ENCODE assay signal across 16 cellular contexts in the genomic region with DNA sequence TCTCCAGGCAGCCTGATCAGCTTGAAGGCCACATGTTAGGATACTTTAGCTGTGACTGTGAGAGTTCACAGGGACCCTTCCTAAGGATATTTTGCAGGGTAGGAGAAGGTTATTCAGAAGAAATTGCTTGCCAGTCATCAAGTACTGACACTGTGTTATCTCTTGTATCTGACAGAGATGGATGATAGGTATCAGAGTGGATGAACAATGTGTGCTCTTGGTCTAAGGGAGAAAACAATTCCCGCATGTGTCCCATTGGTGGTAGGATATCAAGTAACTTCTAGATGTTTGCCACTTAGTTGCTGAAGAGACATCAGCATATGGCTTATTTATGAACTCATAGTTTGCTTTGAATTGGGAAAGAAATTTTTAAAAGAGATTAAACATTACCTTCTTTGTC.
DNase-seq lines count a peak whose midpoint lies in the region; ATAC-seq, FAIRE-seq and TF ChIP-seq lines count a peak whose summit lies in the region.
"Had no signal": no experiment of that assay in that cellular context is flagged by ENCODE, and none has a peak within 500 bp of the region (broad histone marks: within the 10 kb centered on the region; RNA-seq: fewer than 3 reads in every experiment).

No MANE protein-coding gene starts in this region.

- H2BK5ac ChIP-seq in mesenchymal stem cell (ENCODE audit: low read depth, low read length, poor library complexity, severe bottlenecking), result no peak overlapping the region

- no peak for ATAC-seq in HG02678 (IDR thresholded peaks at IDR 0.05; ENCODE audit: unreplicated experiment)
- ATAC-seq: CD8-positive, alpha-beta T cell; HCT116; PC-3 had no signal

- H3K4me1 ChIP-seq in ascending aorta (peaks cover 7 to 29% of the 10 kb centered on the region in 2 donors), mesenchymal stem cell (ENCODE audit: control insufficient read depth, insufficient read depth, low read depth, low read length) (peaks cover 24% of the 10 kb centered on the region)
- H3K4me1 ChIP-seq: BE2C had no signal

- DNase-seq in HTR-8/SVneo (ENCODE audit: insufficient read length, low spot score) (no peak), ascending aorta (ENCODE audit: low spot score in 2 of 2) (no peak), mesenchymal stem cell (no peak), activated gamma-delta T cell (lab: John Stamatoyannopoulos, UW) (no peak), GM19238 (ENCODE audit: insufficient read length, low spot score) (no peak)
- DNase-seq: BE2C; CD8-positive, alpha-beta T cell; DMS 273 treated with DMSO at 0.1 percent for 48 hours; NCI-H1048; NCI-H2107; NCI-H446 had no signal

- H3K9me3 ChIP-seq in ascending aorta (no peaks in the 10 kb centered on the region), mesenchymal stem cell (ENCODE audit: control insufficient read depth, low read length) (no peaks in the 10 kb centered on the region)
- H3K9me3 ChIP-seq: BE2C had no signal

- H3K4me3 ChIP-seq in ascending aorta, result peak overlapping the region in 1 of 2 donors; percentile 25
- no peak overlapping the region for H3K4me3 ChIP-seq in mesenchymal stem cell (ENCODE audit: insufficient read depth in 1 of 2, low read depth in 1 of 2, low read length in 2 of 2)
- H3K4me3 ChIP-seq: SK-N-MC had no signal

- intact Hi-C loops in ascending aorta (cut with DNase I), result loop anchor here (10.0 kb wide), 1 partner anchor 234 kb away; no protein-coding TSS in a partner anchor

- no peak overlapping the region for H2BK12ac ChIP-seq in mesenchymal stem cell (ENCODE audit: low read length in 2 of 2)

- no peak for TF ChIP-seq CTCF in ascending aorta (IDR thresholded peaks at IDR 0.05)

- no peak overlapping the region for H3K4ac ChIP-seq in mesenchymal stem cell (ENCODE audit: low read depth in 1 of 2, low read length in 2 of 2)

- WGBS in mesenchymal stem cell, result 94% methylated on average over 1 of the region's 1 CpG

- peaks cover 37% of the 10 kb centered on the region for H3K79me1 ChIP-seq in mesenchymal stem cell (replicated peaks; ENCODE audit: low read length, poor library complexity, severe bottlenecking)

- H3K27ac ChIP-seq in ascending aorta (peak overlapping the region; percentile 68 to 74), mesenchymal stem cell (ENCODE audit: low read length, poor library complexity, severe bottlenecking) (no peak overlapping the region), temporal lobe (ENCODE audit: low read depth, low read length) (peak overlapping the region; percentile 41)
- H3K27ac ChIP-seq: SK-N-MC had no signal

- peak overlapping the region; percentile 79 for H4K8ac ChIP-seq in mesenchymal stem cell (ENCODE audit: low read length)

- no peak overlapping the region for H3K4me2 ChIP-seq in mesenchymal stem cell (ENCODE audit: low read length, poor library complexity, severe bottlenecking)

- H3K14ac ChIP-seq in mesenchymal stem cell (ENCODE audit: low read length in 2 of 2), result no peak overlapping the region

- H3K27me3 ChIP-seq in ascending aorta (no peaks in the 10 kb centered on the region), mesenchymal stem cell (ENCODE audit: control insufficient read depth in 1 of 2, insufficient read depth in 1 of 2, low read length in 2 of 2) (no peaks in the 10 kb centered on the region)
- H3K27me3 ChIP-seq: BE2C had no signal

- H3K18ac ChIP-seq in mesenchymal stem cell (ENCODE audit: low read depth in 1 of 2, low read length in 2 of 2), result no peak overlapping the region

- H3K9ac ChIP-seq in mesenchymal stem cell (ENCODE audit: low read length), result no peak overlapping the region

- H2AFZ ChIP-seq in mesenchymal stem cell (ENCODE audit: low read depth, low read length), result no peak overlapping the region

- H2AK5ac ChIP-seq in mesenchymal stem cell (ENCODE audit: low read length, severe bottlenecking), result no peak overlapping the region

- no peak overlapping the region for H2BK15ac ChIP-seq in mesenchymal stem cell (ENCODE audit: low read depth, poor library complexity, severe bottlenecking)

- peak; percentile 33 for FAIRE-seq in HTR-8/SVneo (lab: Jason Lieb, UNC)

- H4K91ac ChIP-seq in mesenchymal stem cell (ENCODE audit: low read length), result no peak overlapping the region

- no peak overlapping the region for H2BK120ac ChIP-seq in mesenchymal stem cell (ENCODE audit: low read depth, low read length)

- peaks cover 9 to 22% of the 10 kb centered on the region in 2 donors for H3K36me3 ChIP-seq in ascending aorta
- H3K36me3 ChIP-seq in mesenchymal stem cell (ENCODE audit: control insufficient read depth in 1 of 2, insufficient read depth in 2 of 2, low read depth in 1 of 2, low read length in 2 of 2), result peaks cover 13 to 25% of the 10 kb centered on the region in 2 experiments
- H3K36me3 ChIP-seq: BE2C had no signal

- no peak overlapping the region for H3K23ac ChIP-seq in mesenchymal stem cell (ENCODE audit: low read length in 2 of 2)
